Comparison of ENCODE assay signal across 8 cellular contexts in genomic region chr10:62433181-62433692, GRCh38. TPM values are rescaled to one million over a fixed set of nuclear protein-coding genes. Genes with fewer than 3 reads are reported as not detected.
DNase-seq lines count a peak whose midpoint lies in the region; ATAC-seq and TF ChIP-seq lines count a peak whose summit lies in the region.

No MANE protein-coding gene starts in this region.

- no peak overlapping the region for H3K27ac ChIP-seq in thyroid gland

- peak; percentile 7 for DNase-seq in activated gamma-delta T cell treated with Interleukin-2 at 50 U/mL for 16 hours
- no peak for DNase-seq in activated gamma-delta T cell (lab: John Stamatoyannopoulos, UW)
- peak; percentile 76 for DNase-seq in dermis blood vessel endothelial cell
- DNase-seq in renal cortical epithelial cell (ENCODE audit: low read depth) = peak; percentile 99
- DNase-seq in KBM-7 = no peak
- no peak for DNase-seq in thyroid gland

- H3K36me3 ChIP-seq in thyroid gland = no peaks in the 10 kb centered on the region

- no peak overlapping the region for H3K4me3 ChIP-seq in thyroid gland (replicated peaks in 1 of 3)

- H3K9me3 ChIP-seq in thyroid gland = no peaks in the 10 kb centered on the region

- ATAC-seq in HG03196 (IDR thresholded peaks at IDR 0.05; ENCODE audit: unreplicated experiment) = peak; percentile 88
- peak; percentile 90 to 91 for ATAC-seq in activated CD4-positive, CD25-positive, alpha-beta regulatory T cell treated with anti-CD3 and anti-CD28 coated beads, Interleukin-2, amount 50 U/mL, for 24 hours

- no peak for TF ChIP-seq POLR2A in thyroid gland (IDR thresholded peaks at IDR 0.05)

- TF ChIP-seq CTCF in thyroid gland (IDR thresholded peaks at IDR 0.05) = no peak

- in situ Hi-C loops in KBM-7 (cut with MboI; ENCODE audit: low pct_unique_long_range_greater_than_20kb, low sequenced_read_pairs) = no loop called here

- intact Hi-C loops in thyroid gland (cut with DNase I) = no loop called here

- no peaks in the 10 kb centered on the region for H3K27me3 ChIP-seq in thyroid gland

- 58 to 66% methylated on average over 5 of the region's 5 CpGs for WGBS in thyroid gland, 2 donors

- no peaks in the 10 kb centered on the region for H3K4me1 ChIP-seq in thyroid gland

RNA-seq across cellular contexts. Expression of gene ZNF365, which starts 59.1 kb away (rescaled TPM):
- under 0.01 TPM in 1 of 2 replicates, not detected in the other for total RNA-seq in dermis blood vessel endothelial cell
- 6.7 and 8.2 TPM in 2 replicates for total RNA-seq in renal cortical epithelial cell
- 1 to 10 TPM in 1 of 4 donors, under 1 TPM in 1, not detected in 2; 0.63 to 1.2 TPM for total RNA-seq in thyroid gland

Comparison
In these comparisons a context has a peak if more than half of its experiments do, and no peak if none do; other contexts are left out.
1. DNase-seq: peak in activated gamma-delta T cell treated with Interleukin-2 at 50 U/mL for 16 hours (single experiment), dermis blood vessel endothelial cell (single experiment) and renal cortical epithelial cell (single experiment); none in activated gamma-delta T cell (single experiment), KBM-7 (single experiment) and thyroid gland (0 of 2).